ENCODE assay signal across 16 cellular contexts in genomic region chr14:102629700-102630365, GRCh38. TPM values are rescaled to one million over a fixed set of nuclear protein-coding genes. Genes with fewer than 3 reads are reported as not detected.
DNase-seq lines count a peak whose midpoint lies in the region; ATAC-seq and TF ChIP-seq lines count a peak whose summit lies in the region.
"Had no signal": no experiment of that assay in that cellular context is flagged by ENCODE, and none has a peak within 500 bp of the region (broad histone marks: within the 10 kb centered on the region; RNA-seq: fewer than 3 reads in every experiment).

No MANE protein-coding gene starts in this region.

- H3K9me3 ChIP-seq in breast epithelium (no peaks in the 10 kb centered on the region), hepatocyte (ENCODE audit: low read depth) (no peaks in the 10 kb centered on the region), spleen (no peaks in the 10 kb centered on the region)

- peaks cover 88% of the 10 kb centered on the region for H4K20me1 ChIP-seq in hepatocyte (ENCODE audit: insufficient read depth, poor library complexity, severe bottlenecking)

- TF ChIP-seq POLR2A in breast epithelium (IDR thresholded peaks at IDR 0.05) (no peak), spleen (IDR thresholded peaks at IDR 0.05) (no peak)

- H3K4me3 ChIP-seq in breast epithelium (no peak overlapping the region), hepatocyte (no peak overlapping the region), spleen (no peak overlapping the region)

- peaks cover 23% of the 10 kb centered on the region for H3K36me3 Mint-ChIP-seq in MCF 10A (ENCODE audit: insufficient read depth, unreplicated experiment)

- H3K4me1 ChIP-seq in breast epithelium (no peaks in the 10 kb centered on the region), hepatocyte (ENCODE audit: insufficient read depth) (peaks cover 12% of the 10 kb centered on the region), spleen (peaks cover 3 to 78% (median 26%) of the 10 kb centered on the region in 6 donors)

- H3K79me2 ChIP-seq in hepatocyte, result peaks cover 98% of the 10 kb centered on the region

- POLR2A ChIA-PET in MCF 10A (lab: Yijun Ruan, JAX), result interaction anchor here (0.5 to 0.7 kb wide), 2 partner anchors 18 to 20 kb away, joined by 3 to 5 read pairs; no protein-coding TSS in a partner anchor

- H3K36me3 ChIP-seq in breast epithelium (no peaks in the 10 kb centered on the region), hepatocyte (replicated peaks; ENCODE audit: insufficient read depth, low read depth) (no peaks in the 10 kb centered on the region), spleen (peaks cover 0 to 13% (median 0%) of the 10 kb centered on the region in 6 donors)

- CTCF ChIA-PET in MCF 10A (lab: Yijun Ruan, JAX), result interaction anchor here (1.1 kb wide), 1 partner anchor 105 kb away, joined by 3 read pairs; no protein-coding TSS in a partner anchor

- H3K27ac Mint-ChIP-seq in MCF 10A (ENCODE audit: low read depth, unreplicated experiment), result peak overlapping the region; percentile 59

- BruUV-seq in MCF 10A (replicated peaks; lab: Mats Ljungman, UMichigan), result no TSS peak

- ATAC-seq in GM21619 (IDR thresholded peaks at IDR 0.05; ENCODE audit: unreplicated experiment), result no peak
- ATAC-seq: HCT116, left lobe of liver had no signal

- peaks cover 25% of the 10 kb centered on the region for H3K4me1 Mint-ChIP-seq in MCF 10A (ENCODE audit: insufficient read depth, unreplicated experiment)

- no peak overlapping the region for H3K27ac ChIP-seq in breast epithelium
- peak overlapping the region; percentile 81 for H3K27ac ChIP-seq in hepatocyte
- peak overlapping the region in 7 of 8 donors; percentile 0 to 76 (median 68) for H3K27ac ChIP-seq in spleen
- H3K27ac ChIP-seq: VCaP had no signal

- intact Hi-C loops in MCF 10A (cut with micrococcal nuclease), result no loop called here
- intact Hi-C loops in breast epithelium (cut with DNase I; ENCODE audit: low total_unique reads), result no loop called here
- intact Hi-C loops in spleen (cut with DNase I; ENCODE audit: low total_unique reads), result no loop called here

- no peak for DNase-seq in MCF 10A (ENCODE audit: unreplicated experiment)
- no peak for DNase-seq in breast epithelium (ENCODE audit: low spot score in 2 of 2)
- peak; percentile 48 for DNase-seq in NCI-H510A (lab: John Stamatoyannopoulos, UW)
- DNase-seq in hepatocyte (ENCODE audit: low spot score), result no peak
- DNase-seq in spleen, result no peak
- no peak for DNase-seq in nucleus accumbens (lab: John Stamatoyannopoulos, UW)
- no peak for DNase-seq in NCI-H1105 treated with DMSO at 0.1 percent for 48 hours (lab: John Stamatoyannopoulos, UW)
- DNase-seq: ACHN; activated T-cell treated with anti-CD3 and anti-CD28 coated beads, Interleukin-2, amount 50 U/mL, for 48 hours; caudate nucleus; NCI-H1694 treated with DMSO at 0.1 percent for 48 hours; right cardiac atrium had no signal

- WGBS in hepatocyte (ENCODE audit: low lambda C conversion rate, missing lambda C conversion rate), result 61% methylated on average over 7 of the region's 7 CpGs
- WGBS in spleen, 5 donors, result 74 to 83% (median 78%) methylated on average over 7 of the region's 7 CpGs

- H2AFZ ChIP-seq in hepatocyte, result no peak overlapping the region

- no peak overlapping the region for H3K4me3 Mint-ChIP-seq in MCF 10A (ENCODE audit: unreplicated experiment)

- TF ChIP-seq CTCF in MCF 10A (IDR thresholded peaks at IDR 0.05; ENCODE audit: unreplicated experiment) (no peak), breast epithelium (IDR thresholded peaks at IDR 0.05) (no peak), hepatocyte (IDR thresholded peaks at IDR 0.05; ENCODE audit: poor library complexity) (no peak), spleen (IDR thresholded peaks at IDR 0.05 in 8 of 11, conservative IDR thresholded peaks at IDR 0.05 in 3 of 11) (no peak)

- H3K27me3 Mint-ChIP-seq in MCF 10A (ENCODE audit: insufficient read depth, unreplicated experiment), result no peaks in the 10 kb centered on the region

- peak overlapping the region; percentile 36 for H3K4me2 ChIP-seq in hepatocyte

- H3K9me3 Mint-ChIP-seq in MCF 10A (ENCODE audit: unreplicated experiment), result no peaks in the 10 kb centered on the region

- H3K9me2 ChIP-seq in hepatocyte (replicated peaks; ENCODE audit: insufficient read depth), result no peaks in the 10 kb centered on the region

- no peaks in the 10 kb centered on the region for H3K27me3 ChIP-seq in breast epithelium
- H3K27me3 ChIP-seq in hepatocyte, result no peaks in the 10 kb centered on the region
- H3K27me3 ChIP-seq in spleen (replicated peaks in 1 of 7), result no peaks in the 10 kb centered on the region

RNA-seq across cellular contexts. Expression of gene RCOR1, which starts 37.4 kb away (rescaled TPM):
- total RNA-seq in MCF 10A (2022), result 45.6 and 55.9 TPM in 2 replicates
- total RNA-seq in breast epithelium, result 10 to 100 TPM; 15.7 to 21.8 (median 20.3) TPM
- total RNA-seq in hepatocyte, result 27.0 and 30.2 TPM in 2 replicates
- 9.9 and 12.2 TPM in 2 replicates for polyA plus RNA-seq in hepatocyte
- total RNA-seq in spleen, result 10 to 100 TPM; 17.0 to 30.6 (median 21.9) TPM
- polyA plus RNA-seq in spleen, result 1 to 10 TPM; 3.7 to 5.8 (median 3.8) TPM

Comparison
In these comparisons a context has a peak if more than half of its experiments do, and no peak if none do; other contexts are left out.
1. H3K27ac ChIP-seq: peak in hepatocyte (single experiment) and spleen (7 of 8); none in breast epithelium (0 of 2).